Comparison of ENCODE assay signal across 1 cellular context in genomic region chr14:69776875-69777453, GRCh38.
TF ChIP-seq lines count a peak whose summit lies in the region.

No MANE protein-coding gene starts in this region.

TF ChIP-seq in HepG2, 621 proteins besides CTCF, POLR2A, EP300 and RAD21:
- no peak for TF ChIP-seq NPAS2 (CRISPR knock-in tag; IDR thresholded peaks at IDR 0.05; ENCODE audit: borderline replicate concordance)
- no peak for TF ChIP-seq CEBPB (IDR thresholded peaks at IDR 0.05; ENCODE audit: borderline replicate concordance, low read depth, low read length)
- no peak for TF ChIP-seq ZNF746 (CRISPR knock-in tag; IDR thresholded peaks at IDR 0.05)
- 0 out of 2 replicates have a peak, but pooled peaks have one; percentile 2 for TF ChIP-seq RBFOX2 (IDR thresholded peaks at IDR 0.05; ENCODE audit: low read depth, low read length)
- no peak for TF ChIP-seq ZBTB26 (CRISPR knock-in tag; IDR thresholded peaks at IDR 0.05; ENCODE audit: borderline replicate concordance)
- TF ChIP-seq POLR2AphosphoS2 (IDR thresholded peaks at IDR 0.05; ENCODE audit: low read depth, low read length): 0 out of 2 replicates have a peak, but pooled peaks have one; percentile 51
- TF ChIP-seq, protein P1, sequence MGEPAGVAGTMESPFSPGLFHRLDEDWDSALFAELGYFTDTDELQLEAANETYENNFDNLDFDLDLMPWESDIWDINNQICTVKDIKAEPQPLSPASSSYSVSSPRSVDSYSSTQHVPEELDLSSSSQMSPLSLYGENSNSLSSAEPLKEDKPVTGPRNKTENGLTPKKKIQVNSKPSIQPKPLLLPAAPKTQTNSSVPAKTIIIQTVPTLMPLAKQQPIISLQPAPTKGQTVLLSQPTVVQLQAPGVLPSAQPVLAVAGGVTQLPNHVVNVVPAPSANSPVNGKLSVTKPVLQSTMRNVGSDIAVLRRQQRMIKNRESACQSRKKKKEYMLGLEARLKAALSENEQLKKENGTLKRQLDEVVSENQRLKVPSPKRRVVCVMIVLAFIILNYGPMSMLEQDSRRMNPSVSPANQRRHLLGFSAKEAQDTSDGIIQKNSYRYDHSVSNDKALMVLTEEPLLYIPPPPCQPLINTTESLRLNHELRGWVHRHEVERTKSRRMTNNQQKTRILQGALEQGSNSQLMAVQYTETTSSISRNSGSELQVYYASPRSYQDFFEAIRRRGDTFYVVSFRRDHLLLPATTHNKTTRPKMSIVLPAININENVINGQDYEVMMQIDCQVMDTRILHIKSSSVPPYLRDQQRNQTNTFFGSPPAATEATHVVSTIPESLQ (CRISPR knock-in tag; conservative IDR thresholded peaks at IDR 0.05): no peak
- TF ChIP-seq, protein P2, sequence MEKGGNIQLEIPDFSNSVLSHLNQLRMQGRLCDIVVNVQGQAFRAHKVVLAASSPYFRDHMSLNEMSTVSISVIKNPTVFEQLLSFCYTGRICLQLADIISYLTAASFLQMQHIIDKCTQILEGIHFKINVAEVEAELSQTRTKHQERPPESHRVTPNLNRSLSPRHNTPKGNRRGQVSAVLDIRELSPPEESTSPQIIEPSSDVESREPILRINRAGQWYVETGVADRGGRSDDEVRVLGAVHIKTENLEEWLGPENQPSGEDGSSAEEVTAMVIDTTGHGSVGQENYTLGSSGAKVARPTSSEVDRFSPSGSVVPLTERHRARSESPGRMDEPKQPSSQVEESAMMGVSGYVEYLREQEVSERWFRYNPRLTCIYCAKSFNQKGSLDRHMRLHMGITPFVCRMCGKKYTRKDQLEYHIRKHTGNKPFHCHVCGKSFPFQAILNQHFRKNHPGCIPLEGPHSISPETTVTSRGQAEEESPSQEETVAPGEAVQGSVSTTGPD (CRISPR knock-in tag; IDR thresholded peaks at IDR 0.05): no peak
